10 cellular contexts compared by ENCODE assay signal in genomic region chr6:144434308-144434990, GRCh38.
A peak's percentile ranks its signal among the peaks of the same experiment; 100 is the strongest.
DNase-seq lines count a peak whose midpoint lies in the region; ATAC-seq, FAIRE-seq and TF ChIP-seq lines count a peak whose summit lies in the region.
"Had no signal": no experiment of that assay in that cellular context is flagged by ENCODE, and none has a peak within 500 bp of the region (broad histone marks: within the 10 kb centered on the region; RNA-seq: fewer than 3 reads in every experiment).

No MANE protein-coding gene starts in this region.

- 94% methylated on average over 6 of the region's 6 CpGs for WGBS in lung, 2 donors

- no peaks in the 10 kb centered on the region for H3K27me3 ChIP-seq in lung (ENCODE audit: control insufficient read depth, insufficient read depth)
- H3K27me3 ChIP-seq: ascending aorta had no signal

- H3K4me3 ChIP-seq in cardiac fibroblast (replicated peaks in 1 of 2; ENCODE audit: low read depth in 2 of 2, low read length in 2 of 2) (no peak overlapping the region), lung (no peak overlapping the region)
- H3K4me3 ChIP-seq: ascending aorta had no signal

- peaks cover 2 to 17% of the 10 kb centered on the region in 2 donors for H3K4me1 ChIP-seq in lung (ENCODE audit: control insufficient read depth in 2 of 2, insufficient read depth in 2 of 2, low read length in 2 of 2)

- DNase-seq in AG08396 (ENCODE audit: low spot score) (peak; percentile 84), HTR-8/SVneo (ENCODE audit: insufficient read length, low spot score) (peak; percentile 51), cardiac fibroblast (ENCODE audit: low read depth in 2 of 2) (peak; percentile 87 to 91), lung (ENCODE audit: low spot score) (no peak), NCI-H1417 treated with DMSO at 0.1 percent for 48 hours (lab: John Stamatoyannopoulos, UW) (no peak), omental fat pad (ENCODE audit: low spot score) (no peak)
- DNase-seq: NCI-H446 had no signal

- TF ChIP-seq CTCF in cardiac fibroblast (IDR thresholded peaks at IDR 0.05; ENCODE audit: low read depth, low read length) = no peak
- TF ChIP-seq CTCF in lung (IDR thresholded peaks at IDR 0.05; ENCODE audit: control extremely low read depth, extremely low read depth) = no peak
- TF ChIP-seq CTCF in omental fat pad (IDR thresholded peaks at IDR 0.05) = no peak

- no peaks in the 10 kb centered on the region for H3K9me3 ChIP-seq in lung (ENCODE audit: control insufficient read depth in 2 of 2, insufficient read depth in 1 of 2, low read length in 1 of 2)
- H3K9me3 ChIP-seq: ascending aorta had no signal

- peak; percentile 34 for ATAC-seq in lung (ENCODE audit: insufficient read depth, low FRiP score)
- no peak for ATAC-seq in HG02678 (IDR thresholded peaks at IDR 0.05; ENCODE audit: unreplicated experiment)
- no peak for ATAC-seq in HG03039 (IDR thresholded peaks at IDR 0.05; ENCODE audit: unreplicated experiment)
- no peak for ATAC-seq in omental fat pad (ENCODE audit: low FRiP score)

- no peak overlapping the region for H3K27ac ChIP-seq in lung (ENCODE audit: low read depth in 1 of 2, low read length in 1 of 2)

- FAIRE-seq in HTR-8/SVneo (lab: Jason Lieb, UNC) = no peak

- peaks cover 15 to 31% of the 10 kb centered on the region in 2 donors for H3K36me3 ChIP-seq in lung (ENCODE audit: control insufficient read depth in 2 of 2, insufficient read depth in 2 of 2, low read length in 2 of 2)

Comparison
In these comparisons a context has a peak if more than half of its experiments do, and no peak if none do; other contexts are left out.
1. DNase-seq: peak in AG08396 (single experiment), HTR-8/SVneo (single experiment) and cardiac fibroblast (2 of 2); none in lung (single experiment), NCI-H1417 treated with DMSO at 0.1 percent for 48 hours (single experiment) and omental fat pad (single experiment).